8 cellular contexts compared by ENCODE assay signal in the genomic region with DNA sequence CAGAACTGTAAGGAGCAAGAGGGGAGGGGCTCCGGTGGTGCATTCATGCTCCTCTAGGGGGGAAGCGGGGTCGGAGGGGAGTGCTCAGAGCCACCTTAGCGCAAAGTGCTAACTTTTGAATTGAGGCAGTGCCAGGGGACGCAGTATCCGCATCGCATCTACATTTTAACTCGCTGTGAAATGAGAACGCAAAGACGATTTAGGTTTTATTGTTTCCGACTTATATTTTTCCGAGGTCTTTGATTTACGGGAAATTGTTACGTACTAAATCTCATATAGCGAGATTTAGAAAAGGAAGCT. TPM values are rescaled to one million over a fixed set of nuclear protein-coding genes. Genes with fewer than 3 reads are reported as not detected.
DNase-seq lines count a peak whose midpoint lies in the region; ATAC-seq and TF ChIP-seq lines count a peak whose summit lies in the region.

No MANE protein-coding gene starts in this region.

- no peak for ATAC-seq in HG02588 (IDR thresholded peaks at IDR 0.05; ENCODE audit: unreplicated experiment)
- ATAC-seq in GM21723 (IDR thresholded peaks at IDR 0.05; ENCODE audit: unreplicated experiment), result no peak

- H3K4me3 Mint-ChIP-seq in activated CD4-positive, alpha-beta memory T cell treated with anti-CD3 and anti-CD28 coated beads for 36 hours, result peak overlapping the region; percentile 98

- H3K27ac ChIP-seq in HEK293 (ENCODE audit: extremely low read depth, low read depth, low read length) (no peak overlapping the region; the same call in 1 of the 2 replicates), hepatocyte (peak overlapping the region; percentile 97), spleen (peak overlapping the region; percentile 94 to 98 (median 98))

- H2AFZ ChIP-seq in hepatocyte, result peak overlapping the region; percentile 45

- TF ChIP-seq CTCF in HEK293 (tag by site-specific recombination; IDR thresholded peaks at IDR 0.05) (no peak), hepatocyte (IDR thresholded peaks at IDR 0.05; ENCODE audit: poor library complexity) (no peak), spleen (IDR thresholded peaks at IDR 0.05 in 8 of 11, conservative IDR thresholded peaks at IDR 0.05 in 3 of 11) (peak in 1 of 11 experiments; percentile 20)

- H3K36me3 ChIP-seq in HEK293 (ENCODE audit: control insufficient read depth in 2 of 2, insufficient read depth in 1 of 2, low read length in 2 of 2) (no peaks in the 10 kb centered on the region), hepatocyte (replicated peaks; ENCODE audit: insufficient read depth, low read depth) (no peaks in the 10 kb centered on the region), spleen (no peaks in the 10 kb centered on the region)

- H3K4me3 ChIP-seq in HEK293 (ENCODE audit: low read depth, low read length) (peak overlapping the region; percentile 63), hepatocyte (peak overlapping the region; percentile 81), spleen (peak overlapping the region; percentile 58 to 89 (median 74))

- POLR2A ChIA-PET in HEK293 (lab: Yijun Ruan, JAX), result interaction anchor here (0.9 to 1.4 kb wide), 7 partner anchors 15 to 289 kb away, joined by 3 to 6 read pairs (median 4); no protein-coding TSS in a partner anchor
- POLR2A ChIA-PET in activated CD4-positive, alpha-beta memory T cell treated with anti-CD3 and anti-CD28 coated beads for 36 hours (lab: Charles Lee), result interaction anchor here (0.8 to 2.1 kb wide), 6 partner anchors 116 to 423 kb away, joined by 3 to 18 read pairs (median 6); a partner anchor contains a TSS

- H3K4me1 ChIP-seq in HEK293 (ENCODE audit: control insufficient read depth, insufficient read depth, low read length) (no peaks in the 10 kb centered on the region), hepatocyte (ENCODE audit: insufficient read depth) (peaks cover 14% of the 10 kb centered on the region), spleen (peaks cover 0 to 49% (median 37%) of the 10 kb centered on the region in 6 donors)

- WGBS in hepatocyte (ENCODE audit: low lambda C conversion rate, missing lambda C conversion rate), result under 1% methylated on average over 15 of the region's 15 CpGs
- WGBS in spleen, 5 donors, result 0 to 1% (median 0%) methylated on average over 15 of the region's 15 CpGs

- no peak for DNase-seq in activated CD4-positive, alpha-beta memory T cell treated with anti-CD3 and anti-CD28 coated beads for 36 hours
- DNase-seq in hepatocyte (ENCODE audit: low spot score) (no peak), spleen (no peak), NCI-H1417 treated with DMSO at 0.1 percent for 48 hours (lab: John Stamatoyannopoulos, UW) (no peak)
- no peak for DNase-seq in activated effector memory CD4-positive, alpha-beta T cell treated with Interleukin-2 at 50 U/mL for 16 hours

- no peaks in the 10 kb centered on the region for H3K9me3 ChIP-seq in HEK293 (ENCODE audit: control insufficient read depth, insufficient read depth, low read depth, low read length)
- no peaks in the 10 kb centered on the region for H3K9me3 ChIP-seq in hepatocyte (ENCODE audit: low read depth)
- H3K9me3 ChIP-seq in spleen, result no peaks in the 10 kb centered on the region

- H3K27me3 ChIP-seq in hepatocyte, result no peaks in the 10 kb centered on the region
- H3K27me3 ChIP-seq in spleen (replicated peaks in 1 of 7), result no peaks in the 10 kb centered on the region

- TF ChIP-seq POLR2A in spleen (IDR thresholded peaks at IDR 0.05), result peak in 1 of 3 donors; percentile 69

- H3K9me2 ChIP-seq in hepatocyte (replicated peaks; ENCODE audit: insufficient read depth), result no peaks in the 10 kb centered on the region

- H3K4me1 Mint-ChIP-seq in activated CD4-positive, alpha-beta memory T cell treated with anti-CD3 and anti-CD28 coated beads for 36 hours (ENCODE audit: low read depth), result peaks cover 22% of the 10 kb centered on the region

- CTCF ChIA-PET in HEK293 (lab: Yijun Ruan, JAX), result interaction anchor here (0.7 kb wide), 2 partner anchors 510 to 519 kb away, joined by 3 to 4 read pairs; no protein-coding TSS in a partner anchor
- CTCF ChIA-PET in activated CD4-positive, alpha-beta memory T cell treated with anti-CD3 and anti-CD28 coated beads for 36 hours (lab: Charles Lee), result interaction anchor here (0.7 to 1.8 kb wide), 6 partner anchors 14 to 524 kb away, joined by 3 to 10 read pairs (median 4); no protein-coding TSS in a partner anchor

- peaks cover 44% of the 10 kb centered on the region for H3K79me2 ChIP-seq in hepatocyte

- peaks cover 2% of the 10 kb centered on the region for H3K27me3 Mint-ChIP-seq in activated CD4-positive, alpha-beta memory T cell treated with anti-CD3 and anti-CD28 coated beads for 36 hours

- H4K20me1 ChIP-seq in hepatocyte (ENCODE audit: insufficient read depth, poor library complexity, severe bottlenecking), result no peaks in the 10 kb centered on the region

- H3K9me3 Mint-ChIP-seq in activated CD4-positive, alpha-beta memory T cell treated with anti-CD3 and anti-CD28 coated beads for 36 hours, result no peaks in the 10 kb centered on the region

- intact Hi-C loops in activated CD4-positive, alpha-beta memory T cell treated with anti-CD3 and anti-CD28 coated beads for 36 hours (cut with micrococcal nuclease), result loop anchor here (1.0 to 10.0 kb wide), 7 partner anchors 100 to 1356 kb away; a partner anchor contains a TSS
- intact Hi-C loops in spleen (cut with DNase I; ENCODE audit: low total_unique reads), result loop anchor here (5.0 kb wide), 1 partner anchor 639 kb away; a partner anchor contains a TSS

- peak overlapping the region; percentile 97 for H3K27ac Mint-ChIP-seq in activated CD4-positive, alpha-beta memory T cell treated with anti-CD3 and anti-CD28 coated beads for 36 hours

- H3K4me2 ChIP-seq in hepatocyte, result peak overlapping the region; percentile 77

- H3K36me3 Mint-ChIP-seq in activated CD4-positive, alpha-beta memory T cell treated with anti-CD3 and anti-CD28 coated beads for 36 hours, result peaks cover 2% of the 10 kb centered on the region

TF ChIP-seq in HEK293, 187 proteins besides CTCF, POLR2A, EP300 and RAD21 (continues in another document):
- TF ChIP-seq GLIS1 (tag by site-specific recombination; IDR thresholded peaks at IDR 0.05) (0 out of 2 replicates have a peak, but pooled peaks have one; percentile 14), SP2 (tag by site-specific recombination; IDR thresholded peaks at IDR 0.05) (no peak), ZNF792 (tag by site-specific recombination; IDR thresholded peaks at IDR 0.05) (no peak), ZBTB21 (tag by site-specific recombination; IDR thresholded peaks at IDR 0.05) (no peak)
- TF ChIP-seq, protein P1, sequence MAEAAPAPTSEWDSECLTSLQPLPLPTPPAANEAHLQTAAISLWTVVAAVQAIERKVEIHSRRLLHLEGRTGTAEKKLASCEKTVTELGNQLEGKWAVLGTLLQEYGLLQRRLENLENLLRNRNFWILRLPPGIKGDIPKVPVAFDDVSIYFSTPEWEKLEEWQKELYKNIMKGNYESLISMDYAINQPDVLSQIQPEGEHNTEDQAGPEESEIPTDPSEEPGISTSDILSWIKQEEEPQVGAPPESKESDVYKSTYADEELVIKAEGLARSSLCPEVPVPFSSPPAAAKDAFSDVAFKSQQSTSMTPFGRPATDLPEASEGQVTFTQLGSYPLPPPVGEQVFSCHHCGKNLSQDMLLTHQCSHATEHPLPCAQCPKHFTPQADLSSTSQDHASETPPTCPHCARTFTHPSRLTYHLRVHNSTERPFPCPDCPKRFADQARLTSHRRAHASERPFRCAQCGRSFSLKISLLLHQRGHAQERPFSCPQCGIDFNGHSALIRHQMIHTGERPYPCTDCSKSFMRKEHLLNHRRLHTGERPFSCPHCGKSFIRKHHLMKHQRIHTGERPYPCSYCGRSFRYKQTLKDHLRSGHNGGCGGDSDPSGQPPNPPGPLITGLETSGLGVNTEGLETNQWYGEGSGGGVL (tag by site-specific recombination; IDR thresholded peaks at IDR 0.05), result peak; percentile 55; the same call in 1 of the 2 replicates
- TF ChIP-seq, protein P2, sequence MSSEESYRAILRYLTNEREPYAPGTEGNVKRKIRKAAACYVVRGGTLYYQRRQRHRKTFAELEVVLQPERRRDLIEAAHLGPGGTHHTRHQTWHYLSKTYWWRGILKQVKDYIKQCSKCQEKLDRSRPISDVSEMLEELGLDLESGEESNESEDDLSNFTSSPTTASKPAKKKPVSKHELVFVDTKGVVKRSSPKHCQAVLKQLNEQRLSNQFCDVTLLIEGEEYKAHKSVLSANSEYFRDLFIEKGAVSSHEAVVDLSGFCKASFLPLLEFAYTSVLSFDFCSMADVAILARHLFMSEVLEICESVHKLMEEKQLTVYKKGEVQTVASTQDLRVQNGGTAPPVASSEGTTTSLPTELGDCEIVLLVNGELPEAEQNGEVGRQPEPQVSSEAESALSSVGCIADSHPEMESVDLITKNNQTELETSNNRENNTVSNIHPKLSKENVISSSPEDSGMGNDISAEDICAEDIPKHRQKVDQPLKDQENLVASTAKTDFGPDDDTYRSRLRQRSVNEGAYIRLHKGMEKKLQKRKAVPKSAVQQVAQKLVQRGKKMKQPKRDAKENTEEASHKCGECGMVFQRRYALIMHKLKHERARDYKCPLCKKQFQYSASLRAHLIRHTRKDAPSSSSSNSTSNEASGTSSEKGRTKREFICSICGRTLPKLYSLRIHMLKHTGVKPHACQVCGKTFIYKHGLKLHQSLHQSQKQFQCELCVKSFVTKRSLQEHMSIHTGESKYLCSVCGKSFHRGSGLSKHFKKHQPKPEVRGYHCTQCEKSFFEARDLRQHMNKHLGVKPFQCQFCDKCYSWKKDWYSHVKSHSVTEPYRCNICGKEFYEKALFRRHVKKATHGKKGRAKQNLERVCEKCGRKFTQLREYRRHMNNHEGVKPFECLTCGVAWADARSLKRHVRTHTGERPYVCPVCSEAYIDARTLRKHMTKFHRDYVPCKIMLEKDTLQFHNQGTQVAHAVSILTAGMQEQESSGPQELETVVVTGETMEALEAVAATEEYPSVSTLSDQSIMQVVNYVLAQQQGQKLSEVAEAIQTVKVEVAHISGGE (tag by site-specific recombination; conservative IDR thresholded peaks at IDR 0.05; ENCODE audit: low read depth), result no peak
- TF ChIP-seq, protein P3, sequence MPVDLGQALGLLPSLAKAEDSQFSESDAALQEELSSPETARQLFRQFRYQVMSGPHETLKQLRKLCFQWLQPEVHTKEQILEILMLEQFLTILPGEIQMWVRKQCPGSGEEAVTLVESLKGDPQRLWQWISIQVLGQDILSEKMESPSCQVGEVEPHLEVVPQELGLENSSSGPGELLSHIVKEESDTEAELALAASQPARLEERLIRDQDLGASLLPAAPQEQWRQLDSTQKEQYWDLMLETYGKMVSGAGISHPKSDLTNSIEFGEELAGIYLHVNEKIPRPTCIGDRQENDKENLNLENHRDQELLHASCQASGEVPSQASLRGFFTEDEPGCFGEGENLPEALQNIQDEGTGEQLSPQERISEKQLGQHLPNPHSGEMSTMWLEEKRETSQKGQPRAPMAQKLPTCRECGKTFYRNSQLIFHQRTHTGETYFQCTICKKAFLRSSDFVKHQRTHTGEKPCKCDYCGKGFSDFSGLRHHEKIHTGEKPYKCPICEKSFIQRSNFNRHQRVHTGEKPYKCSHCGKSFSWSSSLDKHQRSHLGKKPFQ (tag by site-specific recombination; IDR thresholded peaks at IDR 0.05), result no peak

RNA-seq across cellular contexts. Expression of a gene that starts 0.2 kb away (rescaled TPM):
- total RNA-seq in activated CD4-positive, alpha-beta memory T cell treated with anti-CD3 and anti-CD28 coated beads for 36 hours, result 10 to 100 TPM; 17.2 to 17.9 TPM
- total RNA-seq in hepatocyte (36.3 and 37.4 TPM in 2 replicates), spleen (10 to 100 TPM; 17.0 to 31.7 (median 28.3) TPM)
- polyA plus RNA-seq in hepatocyte (19.6 and 20.7 TPM in 2 replicates), spleen (10 to 100 TPM in 2 of 3 donors, 1 to 10 TPM in 1; 7.2 to 11.4 (median 10.1) TPM)
